In the genomic region with DNA sequence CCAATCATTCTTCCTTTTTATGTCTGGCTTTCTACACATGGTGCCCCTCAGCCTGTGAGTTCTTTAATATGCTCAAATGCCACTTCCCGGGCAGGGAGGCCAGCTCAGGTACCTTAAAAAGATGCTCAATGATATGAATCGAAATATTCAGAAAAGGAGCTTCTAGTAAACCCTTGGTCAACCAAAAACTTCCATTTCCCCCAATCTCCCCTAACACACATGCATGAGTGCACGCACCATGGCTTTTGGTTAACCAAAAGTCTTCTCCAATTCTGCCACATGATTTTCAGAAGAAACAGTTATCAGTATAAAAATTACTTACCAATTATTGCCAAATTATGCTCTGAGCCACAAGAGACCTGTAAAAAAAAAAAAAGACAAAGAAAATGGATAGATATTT, we compare ENCODE assay signal across 1 cellular context.
TF ChIP-seq lines count a peak whose summit lies in the region.

No MANE protein-coding gene starts in this region.

TF ChIP-seq in GM12878, 131 proteins besides CTCF, POLR2A, EP300 and RAD21 (continued from another document):
- no peak for TF ChIP-seq ZBTB40 (IDR thresholded peaks at IDR 0.05; ENCODE audit: borderline replicate concordance)
